ENCODE assay signal across 11 cellular contexts in genomic region chr2:84908948-84909713, GRCh38. TPM values are rescaled to one million over a fixed set of nuclear protein-coding genes. Genes with fewer than 3 reads are reported as not detected.
DNase-seq lines count a peak whose midpoint lies in the region; ATAC-seq, FAIRE-seq and TF ChIP-seq lines count a peak whose summit lies in the region.
"Had no signal": no experiment of that assay in that cellular context is flagged by ENCODE, and none has a peak within 500 bp of the region (broad histone marks: within the 10 kb centered on the region; RNA-seq: fewer than 3 reads in every experiment).

No MANE protein-coding gene starts in this region.

- H3K9me3 Mint-ChIP-seq in activated CD4-positive, alpha-beta T cell treated with anti-CD3 and anti-CD28 coated beads, Interleukin-2, amount 10 ng/mL, durations not matched to agents 7 days and 5 days, result peaks cover 23% of the 10 kb centered on the region
- H3K9me3 Mint-ChIP-seq in T-cell, result peaks cover 7 to 18% (median 7%) of the 10 kb centered on the region in 3 donors

- CTCF ChIA-PET in activated CD4-positive, alpha-beta T cell treated with anti-CD3 and anti-CD28 coated beads, Interleukin-2, amount 10 ng/mL, durations not matched to agents 7 days and 5 days (lab: Charles Lee), result interaction anchor here (0.9 to 6.3 kb wide), 4 partner anchors 8 to 27 kb away, joined by 3 to 71 read pairs (median 7); no protein-coding TSS in a partner anchor
- CTCF ChIA-PET in T-cell (lab: Charles Lee), result interaction anchor here (0.7 to 1.3 kb wide), 2 partner anchors 17 to 27 kb away, joined by 3 to 4 read pairs; no protein-coding TSS in a partner anchor

- POLR2A ChIA-PET in activated CD4-positive, alpha-beta T cell treated with anti-CD3 and anti-CD28 coated beads, Interleukin-2, amount 10 ng/mL, durations not matched to agents 7 days and 5 days (lab: Charles Lee), result interaction anchor here (0.7 to 1.3 kb wide), 4 partner anchors 10 to 93 kb away, joined by 3 to 11 read pairs (median 4); no protein-coding TSS in a partner anchor
- POLR2A ChIA-PET in T-cell (lab: Charles Lee), result interaction anchor here in 1 of 2 donors (0.6 kb wide), 1 partner anchor 60 kb away, joined by 7 read pairs; no protein-coding TSS in a partner anchor

- H3K23ac ChIP-seq in trophoblast cell (ENCODE audit: low read length), result peak overlapping the region; percentile 47

- H3K18ac ChIP-seq in trophoblast cell (ENCODE audit: low read length), result no peak overlapping the region

- H4K12ac ChIP-seq in trophoblast cell (ENCODE audit: low read depth, low read length), result no peak overlapping the region

- peak overlapping the region; percentile 59 for H3K27ac ChIP-seq in effector memory CD4-positive, alpha-beta T cell (ENCODE audit: insufficient read depth, low read length, poor library complexity, severe bottlenecking)
- no peak overlapping the region for H3K27ac ChIP-seq in trophoblast cell (ENCODE audit: low read depth, low read length)

- peaks cover 50% of the 10 kb centered on the region for H3K36me3 Mint-ChIP-seq in activated CD4-positive, alpha-beta T cell treated with anti-CD3 and anti-CD28 coated beads, Interleukin-2, amount 10 ng/mL, durations not matched to agents 7 days and 5 days (ENCODE audit: low read depth)
- peaks cover 16% of the 10 kb centered on the region for H3K36me3 Mint-ChIP-seq in T-cell

- no peaks in the 10 kb centered on the region for H3K36me3 ChIP-seq in effector memory CD4-positive, alpha-beta T cell (ENCODE audit: control insufficient read depth, insufficient read depth, low read length)
- peaks cover 8 to 13% of the 10 kb centered on the region in 2 experiments for H3K36me3 ChIP-seq in trophoblast cell (ENCODE audit: control insufficient read depth in 1 of 2, insufficient read depth in 2 of 2, low read length in 2 of 2)

- peaks cover 17% of the 10 kb centered on the region for H3K79me2 ChIP-seq in trophoblast cell (ENCODE audit: control insufficient read depth, insufficient read depth, low read length, poor library complexity)

- no peaks in the 10 kb centered on the region for H3K27me3 ChIP-seq in effector memory CD4-positive, alpha-beta T cell (replicated peaks; ENCODE audit: control insufficient read depth, insufficient read depth, low read length, poor library complexity, severe bottlenecking)
- H3K27me3 ChIP-seq in trophoblast cell (ENCODE audit: insufficient read depth, low read length), result no peaks in the 10 kb centered on the region

- no peaks in the 10 kb centered on the region for H3K27me3 Mint-ChIP-seq in activated CD4-positive, alpha-beta T cell treated with anti-CD3 and anti-CD28 coated beads, Interleukin-2, amount 10 ng/mL, durations not matched to agents 7 days and 5 days
- H3K27me3 Mint-ChIP-seq in T-cell, result no peaks in the 10 kb centered on the region

- WGBS in trophoblast cell (ENCODE audit: extremely low coverage, insufficient coverage, insufficient read length), result no CpG with 5 or more reads among the region's 2 CpGs

- H3K9ac ChIP-seq in trophoblast cell (ENCODE audit: low read length), result no peak overlapping the region

- FAIRE-seq in urothelium cell line (lab: Jason Lieb, UNC) (no peak), H54 (lab: Jason Lieb, UNC) (no peak)
- FAIRE-seq: G401.6, TTC549 had no signal

- H3K4me3 Mint-ChIP-seq in activated CD4-positive, alpha-beta T cell treated with anti-CD3 and anti-CD28 coated beads, Interleukin-2, amount 10 ng/mL, durations not matched to agents 7 days and 5 days, result peak overlapping the region; percentile 91
- H3K4me3 Mint-ChIP-seq in T-cell, result peak overlapping the region; percentile 66 to 96 (median 94)

- no peak overlapping the region for H2BK5ac ChIP-seq in trophoblast cell (ENCODE audit: low read depth, low read length, poor library complexity)

- no peak overlapping the region for H3K4ac ChIP-seq in trophoblast cell (ENCODE audit: low read depth, low read length)

- H3K4me3 ChIP-seq in effector memory CD4-positive, alpha-beta T cell (ENCODE audit: insufficient read depth, low read depth, low read length, poor library complexity, severe bottlenecking), result peak overlapping the region; percentile 6
- peak overlapping the region; percentile 49 for H3K4me3 ChIP-seq in trophoblast cell (ENCODE audit: low read depth, low read length)

- H3K79me1 ChIP-seq in trophoblast cell (ENCODE audit: low read length), result peaks cover 23% of the 10 kb centered on the region

- DNase-seq in activated CD4-positive, alpha-beta T cell treated with anti-CD3 and anti-CD28 coated beads, Interleukin-2, amount 10 ng/mL, durations not matched to agents 7 days and 5 days, result peak; percentile 83
- DNase-seq in activated CD4-positive, alpha-beta T cell treated with anti-CD3 and anti-CD28 coated beads for 48 hours, result no peak
- DNase-seq in T-cell (peak in 17 of 34 experiments; percentile 21 to 46 (median 42)), trophoblast cell (no peak), urothelium cell line (ENCODE audit: low spot score) (no peak), midbrain (lab: John Stamatoyannopoulos, UW) (no peak), H54 (ENCODE audit: insufficient read length, low spot score) (no peak)
- peak in 2 of 3 donors; percentile 32 to 48 for DNase-seq in effector memory CD4-positive, alpha-beta T cell
- DNase-seq: NCI-H1694 treated with DMSO at 0.1 percent for 48 hours had no signal

- H3K27ac Mint-ChIP-seq in activated CD4-positive, alpha-beta T cell treated with anti-CD3 and anti-CD28 coated beads, Interleukin-2, amount 10 ng/mL, durations not matched to agents 7 days and 5 days, result peak overlapping the region; percentile 93
- peak overlapping the region; percentile 89 to 95 for H3K27ac Mint-ChIP-seq in T-cell

- H3K4me2 ChIP-seq in trophoblast cell (ENCODE audit: low read length), result no peak overlapping the region

- peaks cover 65% of the 10 kb centered on the region for H3K4me1 Mint-ChIP-seq in activated CD4-positive, alpha-beta T cell treated with anti-CD3 and anti-CD28 coated beads, Interleukin-2, amount 10 ng/mL, durations not matched to agents 7 days and 5 days
- H3K4me1 Mint-ChIP-seq in T-cell, result peaks cover 35 to 52% (median 43%) of the 10 kb centered on the region in 3 donors

- no peak for TF ChIP-seq POLR2A in H54 (IDR thresholded peaks at IDR 0.05; ENCODE audit: low read depth, low read length)

- no peaks in the 10 kb centered on the region for H3K9me3 ChIP-seq in effector memory CD4-positive, alpha-beta T cell (ENCODE audit: control insufficient read depth, low read length)
- peaks cover 10% of the 10 kb centered on the region for H3K9me3 ChIP-seq in trophoblast cell (ENCODE audit: insufficient read depth, low read depth, low read length)

- H4K91ac ChIP-seq in trophoblast cell (ENCODE audit: low read depth, low read length), result no peak overlapping the region

- H3K14ac ChIP-seq in trophoblast cell (ENCODE audit: low read length), result no peak overlapping the region

- H2AFZ ChIP-seq in trophoblast cell (ENCODE audit: insufficient read depth, low read length, poor library complexity), result no peak overlapping the region

- no peak overlapping the region for H2AK5ac ChIP-seq in trophoblast cell (ENCODE audit: low read length)

- no peak overlapping the region for H2BK12ac ChIP-seq in trophoblast cell (ENCODE audit: low read length)

- peaks cover 22% of the 10 kb centered on the region for H3K4me1 ChIP-seq in effector memory CD4-positive, alpha-beta T cell (ENCODE audit: control insufficient read depth, insufficient read depth, low read length, poor library complexity, severe bottlenecking)
- peaks cover 0 to 4% of the 10 kb centered on the region in 2 experiments for H3K4me1 ChIP-seq in trophoblast cell (ENCODE audit: control insufficient read depth in 1 of 2, insufficient read depth in 2 of 2, low read length in 2 of 2)

- no peak overlapping the region for H4K8ac ChIP-seq in trophoblast cell (ENCODE audit: low read depth, low read length)

- peak; percentile 26 to 40 (median 32) for ATAC-seq in T-cell (replicated peaks in 1 of 4)

- no peak overlapping the region for H2BK120ac ChIP-seq in trophoblast cell (ENCODE audit: insufficient read depth, low read length, poor library complexity)

RNA-seq across cellular contexts. Expression of gene TMSB10, which starts 3.7 kb away (rescaled TPM):
- total RNA-seq in activated CD4-positive, alpha-beta T cell treated with anti-CD3 and anti-CD28 coated beads, Interleukin-2, amount 10 ng/mL, durations not matched to agents 7 days and 5 days, result 1,000 to 10,000 TPM; 5,491 to 5,845 TPM
- total RNA-seq in T-cell, result 1,000 to 10,000 TPM; 1,423 to 1,890 (median 1,689) TPM
- polyA plus RNA-seq in trophoblast cell (2013), result 2,539 and 2,657 TPM in 2 replicates

RNA-seq across cellular contexts. Expression of gene TRABD2A, which starts 28.2 kb away (rescaled TPM):
- total RNA-seq in activated CD4-positive, alpha-beta T cell treated with anti-CD3 and anti-CD28 coated beads, Interleukin-2, amount 10 ng/mL, durations not matched to agents 7 days and 5 days, result 10 to 100 TPM; 70.2 to 74.6 TPM
- 100 to 1,000 TPM in 3 of 5 donors, 10 to 100 TPM in 2; 77.3 to 219 (median 106) TPM for total RNA-seq in T-cell
- polyA plus RNA-seq in trophoblast cell (2013), result 10.7 and 12.4 TPM in 2 replicates

Comparison
In these comparisons a context has a peak if more than half of its experiments do, and no peak if none do; other contexts are left out.
1. DNase-seq: peak in activated CD4-positive, alpha-beta T cell treated with anti-CD3 and anti-CD28 coated beads, Interleukin-2, amount 10 ng/mL, durations not matched to agents 7 days and 5 days (single experiment) and effector memory CD4-positive, alpha-beta T cell (2 of 3); none in activated CD4-positive, alpha-beta T cell treated with anti-CD3 and anti-CD28 coated beads for 48 hours (single experiment), trophoblast cell (0 of 2), urothelium cell line (single experiment), midbrain (single experiment) and H54 (single experiment).